Comparison of ENCODE assay signal across 22 cellular contexts in genomic region chr2:241879326-241879725, GRCh38. TPM values are rescaled to one million over a fixed set of nuclear protein-coding genes. Genes with fewer than 3 reads are reported as not detected.
DNase-seq lines count a peak whose midpoint lies in the region; ATAC-seq and TF ChIP-seq lines count a peak whose summit lies in the region.
"Had no signal": no experiment of that assay in that cellular context is flagged by ENCODE, and none has a peak within 500 bp of the region (broad histone marks: within the 10 kb centered on the region; RNA-seq: fewer than 3 reads in every experiment).

No MANE protein-coding gene starts in this region.

- H3K27ac ChIP-seq in C4-2B (peak overlapping the region; percentile 89; the same call in 1 of the 2 replicates), mesenchymal stem cell (ENCODE audit: low read length, poor library complexity, severe bottlenecking) (no peak overlapping the region), endodermal cell (ENCODE audit: low read depth, low read length) (no peak overlapping the region), neural progenitor cell (no peak overlapping the region)
- H3K27ac ChIP-seq: 22Rv1, PC-9, SJSA1 had no signal

- peak overlapping the region; percentile 70 for H4K91ac ChIP-seq in mesenchymal stem cell (ENCODE audit: low read length)

- no peak overlapping the region for H3K27ac Mint-ChIP-seq in activated CD4-positive, alpha-beta T cell treated with anti-CD3 and anti-CD28 coated beads for 36 hours
- H3K27ac Mint-ChIP-seq in endodermal cell (no peak overlapping the region), neural progenitor cell (no peak overlapping the region)
- H3K27ac Mint-ChIP-seq: CD8-positive, alpha-beta T cell had no signal

- no peaks in the 10 kb centered on the region for H3K79me2 ChIP-seq in neural progenitor cell (ENCODE audit: low read depth)

- POLR2A ChIA-PET in activated CD4-positive, alpha-beta T cell treated with anti-CD3 and anti-CD28 coated beads for 36 hours (lab: Charles Lee), result interaction anchor here (0.7 to 0.8 kb wide), 2 partner anchors 11 to 193 kb away, joined by 3 to 4 read pairs; partner anchors contain the start of gene DTYMK

- peaks cover 28% of the 10 kb centered on the region for H3K4me1 Mint-ChIP-seq in activated CD4-positive, alpha-beta T cell treated with anti-CD3 and anti-CD28 coated beads for 36 hours
- H3K4me1 Mint-ChIP-seq in endodermal cell (peaks cover 9% of the 10 kb centered on the region), neural progenitor cell (peaks cover 17% of the 10 kb centered on the region)

- no peak overlapping the region for H3K4me3 ChIP-seq in NT2/D1 (ENCODE audit: insufficient read length, low read depth)
- H3K4me3 ChIP-seq in mesenchymal stem cell (ENCODE audit: insufficient read depth in 1 of 2, low read depth in 1 of 2, low read length in 2 of 2), result no peak overlapping the region
- H3K4me3 ChIP-seq in endodermal cell (ENCODE audit: low read length), result no peak overlapping the region
- H3K4me3 ChIP-seq in neural progenitor cell, result no peak overlapping the region
- H3K4me3 ChIP-seq: MG63, PC-9, SJSA1 had no signal

- no peak overlapping the region for H3K23ac ChIP-seq in mesenchymal stem cell (ENCODE audit: low read length in 2 of 2)

- H3K9ac ChIP-seq in NT2/D1 (ENCODE audit: insufficient read length, low read depth) (peak overlapping the region; percentile 28), mesenchymal stem cell (ENCODE audit: low read length) (no peak overlapping the region), endodermal cell (ENCODE audit: extremely low read depth, low read length, poor library complexity, severe bottlenecking) (no peak overlapping the region), neural progenitor cell (no peak overlapping the region)

- H3K18ac ChIP-seq in mesenchymal stem cell (ENCODE audit: low read depth in 1 of 2, low read length in 2 of 2), result no peak overlapping the region

- no peak overlapping the region for H3K4me2 ChIP-seq in mesenchymal stem cell (ENCODE audit: low read length, poor library complexity, severe bottlenecking)
- H3K4me2 ChIP-seq in neural progenitor cell, result no peak overlapping the region
- H3K4me2 ChIP-seq: PC-9 had no signal

- no peak for DNase-seq in activated CD4-positive, alpha-beta T cell treated with anti-CD3 and anti-CD28 coated beads for 36 hours
- DNase-seq in activated CD4-positive, alpha-beta T cell treated with anti-CD3 and anti-CD28 coated beads, Interleukin-2, amount 50 U/mL, for 4 hours, result no peak
- DNase-seq in NT2/D1 (ENCODE audit: low read depth, low spot score), result no peak
- no peak for DNase-seq in mesenchymal stem cell
- DNase-seq in endodermal cell, result no peak
- no peak for DNase-seq in neural progenitor cell (ENCODE audit: low spot score)
- no peak for DNase-seq in stimulated activated CD8-positive, alpha-beta memory T cell treated with anti-CD3 and anti-CD28 coated beads, Interleukin-4, amount 100 ng/mL, for 48 hours
- DNase-seq: Calu3, MG63, NCI-H1048, NCI-H1436, NCI-H1930, NCI-H345, NCI-H524 treated with DMSO at 0.1 percent for 48 hours, PC-9 had no signal

- no peaks in the 10 kb centered on the region for H3K27me3 ChIP-seq in NT2/D1 (ENCODE audit: insufficient read depth, insufficient read length)
- H3K27me3 ChIP-seq in mesenchymal stem cell (ENCODE audit: control insufficient read depth in 1 of 2, insufficient read depth in 1 of 2, low read length in 2 of 2), result no peaks in the 10 kb centered on the region
- no peaks in the 10 kb centered on the region for H3K27me3 ChIP-seq in endodermal cell (ENCODE audit: control insufficient read depth, insufficient read depth, low read length, poor library complexity, severe bottlenecking)
- no peaks in the 10 kb centered on the region for H3K27me3 ChIP-seq in neural progenitor cell
- H3K27me3 ChIP-seq: MG63, SJSA1 had no signal

- H2AFZ ChIP-seq in mesenchymal stem cell (ENCODE audit: low read depth, low read length) (no peak overlapping the region), neural progenitor cell (replicated peaks) (no peak overlapping the region)
- H2AFZ ChIP-seq: PC-9 had no signal

- H4K20me1 ChIP-seq in neural progenitor cell (ENCODE audit: low read depth), result no peaks in the 10 kb centered on the region

- H2BK12ac ChIP-seq in mesenchymal stem cell (ENCODE audit: low read length in 2 of 2), result peak overlapping the region in 1 of 2 experiments; percentile 15

- no peak overlapping the region for H3K4ac ChIP-seq in mesenchymal stem cell (ENCODE audit: low read depth in 1 of 2, low read length in 2 of 2)

- H3K4me1 ChIP-seq in NT2/D1 (ENCODE audit: insufficient read depth, insufficient read length) (peaks cover 14% of the 10 kb centered on the region), mesenchymal stem cell (ENCODE audit: control insufficient read depth, insufficient read depth, low read depth, low read length) (peaks cover 18% of the 10 kb centered on the region), endodermal cell (ENCODE audit: control insufficient read depth, insufficient read depth, low read length) (no peaks in the 10 kb centered on the region), neural progenitor cell (peaks cover 19% of the 10 kb centered on the region)

- no peaks in the 10 kb centered on the region for H3K27me3 Mint-ChIP-seq in activated CD4-positive, alpha-beta T cell treated with anti-CD3 and anti-CD28 coated beads for 36 hours
- H3K27me3 Mint-ChIP-seq in endodermal cell (ENCODE audit: insufficient read depth) (no peaks in the 10 kb centered on the region), neural progenitor cell (ENCODE audit: insufficient read depth, low read depth) (peaks cover 19% of the 10 kb centered on the region)

- ATAC-seq in activated CD4-positive, alpha-beta T cell treated with anti-CD3 and anti-CD28 coated beads for 36 hours, result no peak
- ATAC-seq: CD8-positive, alpha-beta T cell had no signal

- peak overlapping the region; percentile 82 for H3K4me3 Mint-ChIP-seq in activated CD4-positive, alpha-beta T cell treated with anti-CD3 and anti-CD28 coated beads for 36 hours
- H3K4me3 Mint-ChIP-seq in endodermal cell (no peak overlapping the region), neural progenitor cell (no peak overlapping the region)
- H3K4me3 Mint-ChIP-seq: CD8-positive, alpha-beta T cell had no signal

- H3K9me3 ChIP-seq in NT2/D1 (ENCODE audit: insufficient read depth, low read length) (peaks cover 13% of the 10 kb centered on the region; the same call in 1 of the 2 replicates), mesenchymal stem cell (ENCODE audit: control insufficient read depth, low read length) (no peaks in the 10 kb centered on the region), endodermal cell (ENCODE audit: control insufficient read depth, low read length) (peaks cover 10% of the 10 kb centered on the region), neural progenitor cell (ENCODE audit: low read depth) (no peaks in the 10 kb centered on the region)
- H3K9me3 ChIP-seq: MG63, SJSA1 had no signal

- H3K36me3 ChIP-seq in NT2/D1 (ENCODE audit: insufficient read depth, insufficient read length, low read length) (no peaks in the 10 kb centered on the region), mesenchymal stem cell (ENCODE audit: control insufficient read depth in 1 of 2, insufficient read depth in 2 of 2, low read depth in 1 of 2, low read length in 2 of 2) (no peaks in the 10 kb centered on the region), endodermal cell (ENCODE audit: control insufficient read depth, insufficient read depth, low read length) (no peaks in the 10 kb centered on the region), neural progenitor cell (no peaks in the 10 kb centered on the region)
- H3K36me3 ChIP-seq: MG63, SJSA1 had no signal

- H2BK15ac ChIP-seq in mesenchymal stem cell (ENCODE audit: low read depth, poor library complexity, severe bottlenecking), result no peak overlapping the region

- no peak overlapping the region for H2BK120ac ChIP-seq in mesenchymal stem cell (ENCODE audit: low read depth, low read length)

- CTCF ChIA-PET in activated CD4-positive, alpha-beta T cell treated with anti-CD3 and anti-CD28 coated beads for 36 hours (lab: Charles Lee), result interaction anchor here (0.6 to 4.0 kb wide), 14 partner anchors 12 to 248 kb away, joined by 3 to 33 read pairs (median 4); partner anchors contain the start of genes D2HGDH, DTYMK and RTP5

- no peak overlapping the region for H4K8ac ChIP-seq in mesenchymal stem cell (ENCODE audit: low read length)

- intact Hi-C loops in activated CD4-positive, alpha-beta T cell treated with anti-CD3 and anti-CD28 coated beads for 36 hours (cut with DNase I, micrococcal nuclease), result loop anchor here in 1 of 2 experiments (5.0 kb wide), 1 partner anchor 1027 kb away; no protein-coding TSS in a partner anchor

- no peaks in the 10 kb centered on the region for H3K9me3 Mint-ChIP-seq in activated CD4-positive, alpha-beta T cell treated with anti-CD3 and anti-CD28 coated beads for 36 hours (ENCODE audit: low read depth)
- H3K9me3 Mint-ChIP-seq in endodermal cell (peaks cover 8% of the 10 kb centered on the region), neural progenitor cell (peaks cover 8% of the 10 kb centered on the region)
- H3K9me3 Mint-ChIP-seq: CD8-positive, alpha-beta T cell had no signal

- H3K14ac ChIP-seq in mesenchymal stem cell (ENCODE audit: low read length in 2 of 2), result no peak overlapping the region

- no peak for TF ChIP-seq CTCF in C4-2B (conservative IDR thresholded peaks at IDR 0.05)
- TF ChIP-seq CTCF in endodermal cell (conservative IDR thresholded peaks at IDR 0.05), result no peak
- TF ChIP-seq CTCF in neural progenitor cell (IDR thresholded peaks at IDR 0.05), result no peak

- no peak overlapping the region for H2BK5ac ChIP-seq in mesenchymal stem cell (ENCODE audit: low read depth, low read length, poor library complexity, severe bottlenecking)

- peaks cover 8% of the 10 kb centered on the region for H3K36me3 Mint-ChIP-seq in activated CD4-positive, alpha-beta T cell treated with anti-CD3 and anti-CD28 coated beads for 36 hours (ENCODE audit: low read depth)
- peaks cover 7% of the 10 kb centered on the region for H3K36me3 Mint-ChIP-seq in endodermal cell (ENCODE audit: low read depth)
- H3K36me3 Mint-ChIP-seq in neural progenitor cell, result peaks cover 2% of the 10 kb centered on the region

- H3K79me1 ChIP-seq in mesenchymal stem cell (replicated peaks; ENCODE audit: low read length, poor library complexity, severe bottlenecking), result no peaks in the 10 kb centered on the region

- WGBS in mesenchymal stem cell, result 75% methylated on average over 9 of the region's 9 CpGs
- 82 to 85% methylated on average over 5 to 9 of the region's 9 CpGs for WGBS in endodermal cell (ENCODE audit: insufficient coverage in 1 of 2, insufficient read length in 1 of 2), 2 experiments

- H2AK5ac ChIP-seq in mesenchymal stem cell (ENCODE audit: low read length, severe bottlenecking), result no peak overlapping the region

- H3F3A ChIP-seq in neural progenitor cell (ENCODE audit: low read depth), result peaks cover 13% of the 10 kb centered on the region

RNA-seq across cellular contexts. Expression of gene RTP5, which starts 9.8 kb away (rescaled TPM):
- total RNA-seq in activated CD4-positive, alpha-beta T cell treated with anti-CD3 and anti-CD28 coated beads for 36 hours, result under 1 TPM in 1 of 2 experiments, not detected in 1; 0.07 TPM
- not detected for polyA plus RNA-seq in mesenchymal stem cell (2013, experiment 1 of 2)
- not detected for polyA plus RNA-seq in mesenchymal stem cell (2013, experiment 2 of 2)
- total RNA-seq in endodermal cell, result not detected
- polyA plus RNA-seq in endodermal cell (2013, experiment 1 of 2), result not detected
- polyA plus RNA-seq in endodermal cell (2013, experiment 2 of 2), result not detected
- total RNA-seq in neural progenitor cell (ENCODE audit: low replicate concordance), result not detected in 2 replicates
- total RNA-seq: Calu3, H1, HT-29, PC-9, SJSA1 had no signal
- polyA plus RNA-seq: AG04450, H1 had no signal

RNA-seq across cellular contexts. Expression of gene PDCD1, which starts 20.6 kb away (rescaled TPM):
- 10 to 100 TPM; 33.2 to 37.2 TPM for total RNA-seq in activated CD4-positive, alpha-beta T cell treated with anti-CD3 and anti-CD28 coated beads for 36 hours
- not detected for polyA plus RNA-seq in mesenchymal stem cell (2013, experiment 1 of 2)
- not detected for polyA plus RNA-seq in mesenchymal stem cell (2013, experiment 2 of 2)
- under 1 TPM in 1 of 2 donors, not detected in 1; 0.20 TPM for total RNA-seq in endodermal cell
- not detected for polyA plus RNA-seq in endodermal cell (2013, experiment 1 of 2)
- polyA plus RNA-seq in endodermal cell (2013, experiment 2 of 2), result not detected
- not detected in 2 replicates for total RNA-seq in neural progenitor cell (ENCODE audit: low replicate concordance)
- total RNA-seq: Calu3, HT-29, PC-9, SJSA1 had no signal
- polyA plus RNA-seq: AG04450 had no signal

Comparison
In these comparisons a context has a peak if more than half of its experiments do, and no peak if none do; other contexts are left out.
1. RNA of gene PDCD1, which starts 20.6 kb away (total RNA-seq): 33.2 to 37.2 TPM in activated CD4-positive, alpha-beta T cell treated with anti-CD3 and anti-CD28 coated beads for 36 hours; 0.20 TPM in endodermal cell and not detected in neural progenitor cell; every median in the first group is over 10 times any median in the second.